8 cellular contexts compared by ENCODE assay signal in genomic region chr2:136384541-136385303, GRCh38.
A peak's percentile ranks its signal among the peaks of the same experiment; 100 is the strongest.
DNase-seq lines count a peak whose midpoint lies in the region; ATAC-seq and TF ChIP-seq lines count a peak whose summit lies in the region.

No MANE protein-coding gene starts in this region.

- DNase-seq in BJ (ENCODE audit: low read depth) (no peak), NCI-H345 (lab: John Stamatoyannopoulos, UW) (peak; percentile 59), endodermal cell (peak; percentile 75), GM19240 (ENCODE audit: insufficient read length, low spot score) (no peak)
- peak; percentile 87 for DNase-seq in activated CD4-positive, alpha-beta T cell treated with anti-CD3 and anti-CD28 coated beads, Interleukin-2, amount 10 ng/mL, durations not matched to agents 24 days and 14 days
- no peak for DNase-seq in natural killer cell treated with Interleukin-12 subunit alpha and Interleukin-12 subunit beta and Interleukin-15 and Interleukin-18, amount 100 ng/mL, for 72 hours (ENCODE audit: low spot score)

- H3K4me3 ChIP-seq in BJ (ENCODE audit: low read depth, low read length) = no peak overlapping the region
- H3K4me3 ChIP-seq in endodermal cell (ENCODE audit: low read length) = no peak overlapping the region

- no peaks in the 10 kb centered on the region for H3K27me3 Mint-ChIP-seq in activated CD4-positive, alpha-beta T cell treated with anti-CD3 and anti-CD28 coated beads, Interleukin-2, amount 10 ng/mL, durations not matched to agents 24 days and 14 days
- peaks cover 4% of the 10 kb centered on the region for H3K27me3 Mint-ChIP-seq in endodermal cell (ENCODE audit: insufficient read depth)
- H3K27me3 Mint-ChIP-seq in natural killer cell treated with Interleukin-12 subunit alpha and Interleukin-12 subunit beta and Interleukin-15 and Interleukin-18, amount 100 ng/mL, for 72 hours = peaks cover 0 to 2% of the 10 kb centered on the region in 2 donors

- ATAC-seq in GM18867 (IDR thresholded peaks at IDR 0.05; ENCODE audit: unreplicated experiment) (peak; percentile 62), HG03066 (IDR thresholded peaks at IDR 0.05; ENCODE audit: low read depth, unreplicated experiment) (peak; percentile 31)
- peak; percentile 34 to 59 for ATAC-seq in natural killer cell treated with Interleukin-12 subunit alpha and Interleukin-12 subunit beta and Interleukin-15 and Interleukin-18, amount 100 ng/mL, for 72 hours

- H3K36me3 ChIP-seq in BJ (ENCODE audit: control insufficient read depth, insufficient read depth, low read length) (no peaks in the 10 kb centered on the region), endodermal cell (ENCODE audit: control insufficient read depth, insufficient read depth, low read length) (no peaks in the 10 kb centered on the region)

- POLR2A ChIA-PET in BJ (lab: Charles Lee) = no interaction called here

- peak overlapping the region; percentile 27 for H3K4me3 Mint-ChIP-seq in activated CD4-positive, alpha-beta T cell treated with anti-CD3 and anti-CD28 coated beads, Interleukin-2, amount 10 ng/mL, durations not matched to agents 24 days and 14 days
- no peak overlapping the region for H3K4me3 Mint-ChIP-seq in endodermal cell
- peak overlapping the region; percentile 57 for H3K4me3 Mint-ChIP-seq in natural killer cell treated with Interleukin-12 subunit alpha and Interleukin-12 subunit beta and Interleukin-15 and Interleukin-18, amount 100 ng/mL, for 72 hours

- no peak overlapping the region for H3K27ac ChIP-seq in endodermal cell (ENCODE audit: low read depth, low read length)

- intact Hi-C loops in activated CD4-positive, alpha-beta T cell treated with anti-CD3 and anti-CD28 coated beads, Interleukin-2, amount 10 ng/mL, durations not matched to agents 24 days and 14 days (cut with micrococcal nuclease) = loop anchor here (1.0 to 5.0 kb wide), 6 partner anchors 39 to 1466 kb away; partner anchors contain the start of genes CCNT2, R3HDM1, UBXN4 and ZRANB3

- peaks cover 9% of the 10 kb centered on the region for H3K4me1 ChIP-seq in endodermal cell (ENCODE audit: control insufficient read depth, insufficient read depth, low read length)

- no peak overlapping the region for H3K9ac ChIP-seq in endodermal cell (ENCODE audit: extremely low read depth, low read length, poor library complexity, severe bottlenecking)

- peaks cover 44% of the 10 kb centered on the region for H3K4me1 Mint-ChIP-seq in activated CD4-positive, alpha-beta T cell treated with anti-CD3 and anti-CD28 coated beads, Interleukin-2, amount 10 ng/mL, durations not matched to agents 24 days and 14 days
- H3K4me1 Mint-ChIP-seq in endodermal cell = peaks cover 15% of the 10 kb centered on the region
- H3K4me1 Mint-ChIP-seq in natural killer cell treated with Interleukin-12 subunit alpha and Interleukin-12 subunit beta and Interleukin-15 and Interleukin-18, amount 100 ng/mL, for 72 hours (ENCODE audit: low read depth in 2 of 2) = peaks cover 39 to 42% of the 10 kb centered on the region in 2 donors

- 55% methylated on average over 3 of the region's 3 CpGs; no CpG with 5 or more reads in 1 of the 2 experiments for WGBS in endodermal cell (ENCODE audit: insufficient coverage in 1 of 2, insufficient read length in 1 of 2), 2 experiments

- peak overlapping the region; percentile 93 for H3K27ac Mint-ChIP-seq in activated CD4-positive, alpha-beta T cell treated with anti-CD3 and anti-CD28 coated beads, Interleukin-2, amount 10 ng/mL, durations not matched to agents 24 days and 14 days
- no peak overlapping the region for H3K27ac Mint-ChIP-seq in endodermal cell
- peak overlapping the region; percentile 63 to 98 for H3K27ac Mint-ChIP-seq in natural killer cell treated with Interleukin-12 subunit alpha and Interleukin-12 subunit beta and Interleukin-15 and Interleukin-18, amount 100 ng/mL, for 72 hours

- H3K36me3 Mint-ChIP-seq in activated CD4-positive, alpha-beta T cell treated with anti-CD3 and anti-CD28 coated beads, Interleukin-2, amount 10 ng/mL, durations not matched to agents 24 days and 14 days (ENCODE audit: low read depth) = no peaks in the 10 kb centered on the region
- H3K36me3 Mint-ChIP-seq in endodermal cell (ENCODE audit: low read depth) = no peaks in the 10 kb centered on the region
- H3K36me3 Mint-ChIP-seq in natural killer cell treated with Interleukin-12 subunit alpha and Interleukin-12 subunit beta and Interleukin-15 and Interleukin-18, amount 100 ng/mL, for 72 hours = no peaks in the 10 kb centered on the region

- no peaks in the 10 kb centered on the region for H3K27me3 ChIP-seq in BJ (ENCODE audit: control insufficient read depth, insufficient read depth, low read length)
- H3K27me3 ChIP-seq in endodermal cell (ENCODE audit: control insufficient read depth, insufficient read depth, low read length, poor library complexity, severe bottlenecking) = no peaks in the 10 kb centered on the region

- no peaks in the 10 kb centered on the region for H3K9me3 Mint-ChIP-seq in activated CD4-positive, alpha-beta T cell treated with anti-CD3 and anti-CD28 coated beads, Interleukin-2, amount 10 ng/mL, durations not matched to agents 24 days and 14 days
- H3K9me3 Mint-ChIP-seq in endodermal cell = no peaks in the 10 kb centered on the region
- H3K9me3 Mint-ChIP-seq in natural killer cell treated with Interleukin-12 subunit alpha and Interleukin-12 subunit beta and Interleukin-15 and Interleukin-18, amount 100 ng/mL, for 72 hours = no peaks in the 10 kb centered on the region

- no peaks in the 10 kb centered on the region for H3K9me3 ChIP-seq in endodermal cell (ENCODE audit: control insufficient read depth, low read length)

- CTCF ChIA-PET in BJ (lab: Yijun Ruan, JAX) = interaction anchor here (0.6 to 2.6 kb wide), 6 partner anchors 9 to 1396 kb away, joined by 3 to 17 read pairs (median 3); no protein-coding TSS in a partner anchor

- TF ChIP-seq CTCF in BJ (IDR thresholded peaks at IDR 0.05; ENCODE audit: insufficient read depth, low read depth, low read length) (peak; percentile 46), endodermal cell (conservative IDR thresholded peaks at IDR 0.05) (peak; percentile 91)

Comparison
In these comparisons a context has a peak if more than half of its experiments do, and no peak if none do; other contexts are left out.
1. DNase-seq: peak in NCI-H345 (single experiment), activated CD4-positive, alpha-beta T cell treated with anti-CD3 and anti-CD28 coated beads, Interleukin-2, amount 10 ng/mL, durations not matched to agents 24 days and 14 days (single experiment) and endodermal cell (single experiment); none in BJ (single experiment), natural killer cell treated with Interleukin-12 subunit alpha and Interleukin-12 subunit beta and Interleukin-15 and Interleukin-18, amount 100 ng/mL, for 72 hours (single experiment) and GM19240 (single experiment).
2. Peak in every context shown above with its lines, with median percentiles within 50 percentile points of each other: ATAC-seq.